ENCODE assay signal across 9 cellular contexts in genomic region chr3:55000546-55000945, GRCh38.
DNase-seq lines count a peak whose midpoint lies in the region; ATAC-seq and TF ChIP-seq lines count a peak whose summit lies in the region.
"Had no signal": no experiment of that assay in that cellular context is flagged by ENCODE, and none has a peak within 500 bp of the region (broad histone marks: within the 10 kb centered on the region; RNA-seq: fewer than 3 reads in every experiment).

No MANE protein-coding gene starts in this region.

- no peaks in the 10 kb centered on the region for H3F3A ChIP-seq in PC-3 (ENCODE audit: low read length, unreplicated experiment)
- peaks cover 22% of the 10 kb centered on the region for H3F3A ChIP-seq in smooth muscle cell (ENCODE audit: low read depth)

- H3K79me2 ChIP-seq in PC-3 (ENCODE audit: low read length) (no peaks in the 10 kb centered on the region), smooth muscle cell (ENCODE audit: low read depth) (no peaks in the 10 kb centered on the region)

- no peaks in the 10 kb centered on the region for H3K36me3 ChIP-seq in PC-3 (ENCODE audit: low read depth, low read length)
- no peaks in the 10 kb centered on the region for H3K36me3 ChIP-seq in smooth muscle cell (ENCODE audit: low read depth)

- CTCF ChIA-PET in PC-3 (lab: Charles Lee), result no interaction called here

- H3K9me2 ChIP-seq in PC-3 (replicated peaks; ENCODE audit: low read length), result no peaks in the 10 kb centered on the region

- no peaks in the 10 kb centered on the region for H4K20me1 ChIP-seq in PC-3 (ENCODE audit: low read length)
- H4K20me1 ChIP-seq in smooth muscle cell (ENCODE audit: low read depth), result no peaks in the 10 kb centered on the region

- intact Hi-C loops in PC-3 (cut with micrococcal nuclease), result no loop called here

- H3K4me3 ChIP-seq in PC-3 (ENCODE audit: low read length) (no peak overlapping the region), smooth muscle cell (no peak overlapping the region)

- DNase-seq in NCI-H1105 treated with DMSO at 0.1 percent for 48 hours (lab: John Stamatoyannopoulos, UW), result peak; percentile 52
- DNase-seq in NCI-H1105 (lab: John Stamatoyannopoulos, UW), result no peak
- DNase-seq in PC-3, result peak; percentile 65
- DNase-seq in fibroblast of peridontal ligament (ENCODE audit: extremely low read depth), result peak; percentile 85
- DNase-seq in smooth muscle cell (lab: John Stamatoyannopoulos, UW; ENCODE audit: unreplicated experiment), result no peak
- no peak for DNase-seq in germinal center (ENCODE audit: low spot score)
- DNase-seq: aorta had no signal

- H3K4me1 ChIP-seq in PC-3 (ENCODE audit: insufficient read depth, low read length) (peaks cover 4% of the 10 kb centered on the region), smooth muscle cell (ENCODE audit: low read depth) (peaks cover 17% of the 10 kb centered on the region)

- H2AFZ ChIP-seq in PC-3 (ENCODE audit: low read length), result no peak overlapping the region
- H2AFZ ChIP-seq in smooth muscle cell (ENCODE audit: low read depth), result no peak overlapping the region

- TF ChIP-seq CTCF in PC-3 (conservative IDR thresholded peaks at IDR 0.05; ENCODE audit: low read depth, low read length) (no peak), smooth muscle cell (IDR thresholded peaks at IDR 0.05; ENCODE audit: borderline replicate concordance, insufficient read depth, poor library complexity, severe bottlenecking) (no peak)

- no peak for ATAC-seq in PC-3
- ATAC-seq in HG03354 (IDR thresholded peaks at IDR 0.05; ENCODE audit: poor library complexity, severe bottlenecking, unreplicated experiment), result no peak
- no peak for ATAC-seq in GM18868 (IDR thresholded peaks at IDR 0.05; ENCODE audit: unreplicated experiment)

- POLR2A ChIA-PET in PC-3 (lab: Charles Lee; ENCODE audit: unreplicated experiment), result no interaction called here

- H3K9me3 ChIP-seq in PC-3 (ENCODE audit: low read length) (no peaks in the 10 kb centered on the region), smooth muscle cell (replicated peaks; ENCODE audit: low read depth) (no peaks in the 10 kb centered on the region)

- H3K4me2 ChIP-seq in PC-3 (ENCODE audit: low read length), result no peak overlapping the region
- peak overlapping the region; percentile 64 for H3K4me2 ChIP-seq in smooth muscle cell

- H3K9ac ChIP-seq in PC-3 (ENCODE audit: low read length), result no peak overlapping the region
- no peak overlapping the region for H3K9ac ChIP-seq in smooth muscle cell (ENCODE audit: low read depth)

- H3K27ac ChIP-seq in PC-3 (ENCODE audit: low read length), result no peak overlapping the region
- H3K27ac ChIP-seq in smooth muscle cell (ENCODE audit: low read depth), result peak overlapping the region; percentile 93

- no TSS peak for BruUV-seq in PC-3 (replicated peaks; lab: Mats Ljungman, UMichigan)

- H3K27me3 ChIP-seq in PC-3 (ENCODE audit: low read length), result peaks cover 28% of the 10 kb centered on the region
- H3K27me3 ChIP-seq in smooth muscle cell (ENCODE audit: low read depth), result no peaks in the 10 kb centered on the region

Comparison
In these comparisons a context has a peak if more than half of its experiments do, and no peak if none do; other contexts are left out.
1. DNase-seq: peak in NCI-H1105 treated with DMSO at 0.1 percent for 48 hours (single experiment), PC-3 (single experiment) and fibroblast of peridontal ligament (single experiment); none in NCI-H1105 (single experiment), smooth muscle cell (single experiment) and germinal center (single experiment).